In genomic region chr5:411728-412127, GRCh38 we compare ENCODE assay signal across 1 cellular context.
TF ChIP-seq lines count a peak whose summit lies in the region.

No MANE protein-coding gene starts in this region.

TF ChIP-seq in IMR-90, 13 proteins besides CTCF, POLR2A, EP300 and RAD21:
- no peak for TF ChIP-seq BHLHE40 (IDR thresholded peaks at IDR 0.05; ENCODE audit: low read depth, low read length)
- no peak for TF ChIP-seq FOS (IDR thresholded peaks at IDR 0.05; ENCODE audit: low read depth, low read length)
- TF ChIP-seq CHD1 (IDR thresholded peaks at IDR 0.05; ENCODE audit: low read depth, low read length): no peak
- TF ChIP-seq CEBPB (IDR thresholded peaks at IDR 0.05; ENCODE audit: low read depth, low read length): no peak
- TF ChIP-seq MAZ (IDR thresholded peaks at IDR 0.05; ENCODE audit: borderline replicate concordance, low read depth, low read length): no peak
- TF ChIP-seq ELK1 (IDR thresholded peaks at IDR 0.05; ENCODE audit: borderline replicate concordance, low read depth, low read length): no peak
- TF ChIP-seq RFX5 (IDR thresholded peaks at IDR 0.05; ENCODE audit: low read depth, low read length): no peak
- TF ChIP-seq NFE2L2 (IDR thresholded peaks at IDR 0.05; ENCODE audit: low read depth, low read length): no peak
